Comparison of ENCODE assay signal across 28 cellular contexts in genomic region chr6:116672306-116672705, GRCh38. TPM values are rescaled to one million over a fixed set of nuclear protein-coding genes. Genes with fewer than 3 reads are reported as not detected.
"Had no signal": no experiment of that assay in that cellular context is flagged by ENCODE, and none has a peak within 500 bp of the region (broad histone marks: within the 10 kb centered on the region; RNA-seq: fewer than 3 reads in every experiment).

No MANE protein-coding gene starts in this region.

- H3K4me3 ChIP-seq: gastrocnemius medialis, hepatocyte, skin epidermis, testis, transverse colon had no signal

- H3K27me3 Mint-ChIP-seq: activated naive CD8-positive, alpha-beta T cell treated with anti-CD3 and anti-CD28 coated beads, Interleukin-2, amount 10 ng/mL, durations not matched to agents 7 days and 5 days; activated T-cell treated with anti-CD3 and anti-CD28 coated beads, Interleukin-2, amount 50 U/mL, for 24 hours had no signal

- H3K27ac Mint-ChIP-seq: activated CD4-positive, alpha-beta memory T cell treated with anti-CD3 and anti-CD28 coated beads, Interleukin-2, amount 10 ng/mL, durations not matched to agents 7 days and 5 days; activated CD4-positive, alpha-beta T cell treated with anti-CD3 and anti-CD28 coated beads, Interleukin-2, amount 10 ng/mL, durations not matched to agents 24 days and 14 days; activated naive CD4-positive, alpha-beta T cell treated with anti-CD3 and anti-CD28 coated beads, Interleukin-2, amount 10 ng/mL, durations not matched to agents 7 days and 5 days; activated naive CD8-positive, alpha-beta T cell treated with anti-CD3 and anti-CD28 coated beads, Interleukin-2, amount 10 ng/mL, durations not matched to agents 7 days and 5 days; activated T-cell treated with anti-CD3 and anti-CD28 coated beads, Interleukin-2, amount 50 U/mL, for 24 hours; natural killer cell had no signal

- H3K36me3 Mint-ChIP-seq: activated naive CD8-positive, alpha-beta T cell treated with anti-CD3 and anti-CD28 coated beads, Interleukin-2, amount 10 ng/mL, durations not matched to agents 7 days and 5 days; natural killer cell had no signal

- DNase-seq: activated CD4-positive, alpha-beta memory T cell treated with anti-CD3 and anti-CD28 coated beads, Interleukin-2, amount 10 ng/mL, durations not matched to agents 7 days and 5 days; activated CD4-positive, alpha-beta T cell treated with anti-CD3 and anti-CD28 coated beads, Interleukin-2, amount 10 ng/mL, durations not matched to agents 24 days and 14 days; activated CD4-positive, CD25-positive, alpha-beta regulatory T cell treated with anti-CD3 and anti-CD28 coated beads, Interleukin-2, amount 50 U/mL, for 72 hours; activated CD8-positive, alpha-beta memory T cell treated with anti-CD3 and anti-CD28 coated beads, Interleukin-2, amount 50 U/mL, for 48 hours; activated gamma-delta T cell; activated naive CD4-positive, alpha-beta T cell treated with anti-CD3 and anti-CD28 coated beads, Interleukin-2, amount 10 ng/mL, durations not matched to agents 7 days and 5 days; activated naive CD8-positive, alpha-beta T cell treated with anti-CD3 and anti-CD28 coated beads, Interleukin-2, amount 10 ng/mL, durations not matched to agents 7 days and 5 days; activated T-cell treated with anti-CD3 and anti-CD28 coated beads, Interleukin-2, amount 50 U/mL, for 24 hours; amniotic stem cell; brain microvascular endothelial cell; cortex of kidney; erythroblast; gastrocnemius medialis; islet precursor cell; left cardiac atrium; mesenchymal stem cell; natural killer cell; posterior cingulate gyrus; stimulated activated CD4-positive, alpha-beta T cell treated with anti-CD3 and anti-CD28 coated beads, Interleukin-12 subunit alpha, Interleukin-12 subunit beta, amount 100 ng/mL, for 4 hours; stimulated activated CD4-positive, alpha-beta T cell treated with anti-CD3 and anti-CD28 coated beads, Interleukin-4, amount 100 ng/mL, for 1 hour; stimulated activated naive CD8-positive, alpha-beta T cell treated with anti-CD3 and anti-CD28 coated beads, Interleukin-15, Interleukin-2, amounts not matched to agents 100 U/mL and 50 U/mL, for 24 hours; T-helper 2 cell; testis; transverse colon had no signal

- H3K27ac ChIP-seq: brain microvascular endothelial cell, gastrocnemius medialis, hepatocyte, skin epidermis, testis, transverse colon had no signal

- H3K9me3 Mint-ChIP-seq: activated CD4-positive, alpha-beta memory T cell treated with anti-CD3 and anti-CD28 coated beads, Interleukin-2, amount 10 ng/mL, durations not matched to agents 7 days and 5 days; activated CD4-positive, alpha-beta T cell treated with anti-CD3 and anti-CD28 coated beads, Interleukin-2, amount 10 ng/mL, durations not matched to agents 24 days and 14 days; activated naive CD4-positive, alpha-beta T cell treated with anti-CD3 and anti-CD28 coated beads, Interleukin-2, amount 10 ng/mL, durations not matched to agents 7 days and 5 days; activated naive CD8-positive, alpha-beta T cell treated with anti-CD3 and anti-CD28 coated beads, Interleukin-2, amount 10 ng/mL, durations not matched to agents 7 days and 5 days; activated T-cell treated with anti-CD3 and anti-CD28 coated beads, Interleukin-2, amount 50 U/mL, for 24 hours; natural killer cell had no signal

- H3K4me1 ChIP-seq: testis had no signal

- H3K27me3 ChIP-seq: brain microvascular endothelial cell, gastrocnemius medialis, hepatocyte, testis, transverse colon had no signal

- H3K9me3 ChIP-seq: gastrocnemius medialis, testis, transverse colon had no signal

- H3K4me3 Mint-ChIP-seq: activated CD4-positive, alpha-beta memory T cell treated with anti-CD3 and anti-CD28 coated beads, Interleukin-2, amount 10 ng/mL, durations not matched to agents 7 days and 5 days; activated CD4-positive, alpha-beta T cell treated with anti-CD3 and anti-CD28 coated beads, Interleukin-2, amount 10 ng/mL, durations not matched to agents 24 days and 14 days; activated naive CD4-positive, alpha-beta T cell treated with anti-CD3 and anti-CD28 coated beads, Interleukin-2, amount 10 ng/mL, durations not matched to agents 7 days and 5 days; activated naive CD8-positive, alpha-beta T cell treated with anti-CD3 and anti-CD28 coated beads, Interleukin-2, amount 10 ng/mL, durations not matched to agents 7 days and 5 days; activated T-cell treated with anti-CD3 and anti-CD28 coated beads, Interleukin-2, amount 50 U/mL, for 24 hours; natural killer cell had no signal

- H2AFZ ChIP-seq: hepatocyte had no signal

- ATAC-seq: gastrocnemius medialis; left cardiac atrium; natural killer cell; sciatic nerve; stimulated activated naive CD8-positive, alpha-beta T cell treated with anti-CD3 and anti-CD28 coated beads, Interleukin-15, Interleukin-2, amounts not matched to agents 100 U/mL and 50 U/mL, for 24 hours had no signal

- H3K4me2 ChIP-seq: hepatocyte had no signal

- H3K36me3 ChIP-seq: brain microvascular endothelial cell, gastrocnemius medialis, transverse colon had no signal

RNA-seq across cellular contexts. Expression of gene RSPH4A, which starts 56.0 kb away (rescaled TPM):
- total RNA-seq: chondrocyte had no signal
